1 cellular context compared by ENCODE assay signal in the genomic region with DNA sequence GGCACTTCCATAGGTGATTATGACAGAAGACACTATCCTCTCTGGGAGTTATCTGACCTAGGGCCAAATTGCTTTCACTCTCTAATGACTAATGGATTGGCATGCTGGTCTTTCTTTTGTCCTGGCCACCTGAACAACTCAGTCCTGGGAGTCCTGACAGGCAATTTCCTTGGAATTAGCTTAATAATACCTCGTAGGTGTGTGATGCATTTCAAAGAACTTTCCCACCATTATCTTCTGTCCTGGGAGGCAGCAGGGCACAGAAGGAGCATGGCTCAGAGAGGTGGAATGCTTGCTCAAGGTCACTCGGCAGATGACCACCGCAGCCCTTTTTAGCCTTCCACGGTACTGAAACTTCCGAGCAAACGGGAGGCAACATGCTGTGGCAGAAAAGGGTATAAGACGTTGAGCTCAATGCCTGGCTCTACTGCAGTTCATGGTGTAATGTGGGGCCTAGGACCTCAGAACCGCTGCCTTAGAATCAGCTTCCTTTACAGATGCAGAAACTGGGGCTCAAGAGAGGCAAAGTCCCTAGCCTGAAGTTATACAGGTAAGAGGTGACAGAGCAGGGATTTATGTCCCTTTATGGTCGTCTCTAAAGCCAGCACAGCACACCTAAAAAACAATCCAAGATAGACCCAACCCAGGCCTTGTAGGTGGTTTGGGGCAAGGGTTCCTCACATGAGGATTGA.
TF ChIP-seq lines count a peak whose summit lies in the region.

No MANE protein-coding gene starts in this region.

TF ChIP-seq in HEK293, 187 proteins besides CTCF, POLR2A, EP300 and RAD21 (continued from another document):
- TF ChIP-seq, protein P1, sequence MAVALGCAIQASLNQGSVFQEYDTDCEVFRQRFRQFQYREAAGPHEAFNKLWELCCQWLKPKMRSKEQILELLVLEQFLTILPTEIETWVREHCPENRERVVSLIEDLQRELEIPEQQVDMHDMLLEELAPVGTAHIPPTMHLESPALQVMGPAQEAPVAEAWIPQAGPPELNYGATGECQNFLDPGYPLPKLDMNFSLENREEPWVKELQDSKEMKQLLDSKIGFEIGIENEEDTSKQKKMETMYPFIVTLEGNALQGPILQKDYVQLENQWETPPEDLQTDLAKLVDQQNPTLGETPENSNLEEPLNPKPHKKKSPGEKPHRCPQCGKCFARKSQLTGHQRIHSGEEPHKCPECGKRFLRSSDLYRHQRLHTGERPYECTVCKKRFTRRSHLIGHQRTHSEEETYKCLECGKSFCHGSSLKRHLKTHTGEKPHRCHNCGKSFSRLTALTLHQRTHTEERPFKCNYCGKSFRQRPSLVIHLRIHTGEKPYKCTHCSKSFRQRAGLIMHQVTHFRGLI (tag by site-specific recombination; IDR thresholded peaks at IDR 0.05), result no peak
- TF ChIP-seq ZNF707 (tag by site-specific recombination; IDR thresholded peaks at IDR 0.05), result no peak
- TF ChIP-seq, protein P2, sequence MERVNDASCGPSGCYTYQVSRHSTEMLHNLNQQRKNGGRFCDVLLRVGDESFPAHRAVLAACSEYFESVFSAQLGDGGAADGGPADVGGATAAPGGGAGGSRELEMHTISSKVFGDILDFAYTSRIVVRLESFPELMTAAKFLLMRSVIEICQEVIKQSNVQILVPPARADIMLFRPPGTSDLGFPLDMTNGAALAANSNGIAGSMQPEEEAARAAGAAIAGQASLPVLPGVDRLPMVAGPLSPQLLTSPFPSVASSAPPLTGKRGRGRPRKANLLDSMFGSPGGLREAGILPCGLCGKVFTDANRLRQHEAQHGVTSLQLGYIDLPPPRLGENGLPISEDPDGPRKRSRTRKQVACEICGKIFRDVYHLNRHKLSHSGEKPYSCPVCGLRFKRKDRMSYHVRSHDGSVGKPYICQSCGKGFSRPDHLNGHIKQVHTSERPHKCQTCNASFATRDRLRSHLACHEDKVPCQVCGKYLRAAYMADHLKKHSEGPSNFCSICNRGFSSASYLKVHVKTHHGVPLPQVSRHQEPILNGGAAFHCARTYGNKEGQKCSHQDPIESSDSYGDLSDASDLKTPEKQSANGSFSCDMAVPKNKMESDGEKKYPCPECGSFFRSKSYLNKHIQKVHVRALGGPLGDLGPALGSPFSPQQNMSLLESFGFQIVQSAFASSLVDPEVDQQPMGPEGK (tag by site-specific recombination; IDR thresholded peaks at IDR 0.05), result no peak
- TF ChIP-seq, protein P3, sequence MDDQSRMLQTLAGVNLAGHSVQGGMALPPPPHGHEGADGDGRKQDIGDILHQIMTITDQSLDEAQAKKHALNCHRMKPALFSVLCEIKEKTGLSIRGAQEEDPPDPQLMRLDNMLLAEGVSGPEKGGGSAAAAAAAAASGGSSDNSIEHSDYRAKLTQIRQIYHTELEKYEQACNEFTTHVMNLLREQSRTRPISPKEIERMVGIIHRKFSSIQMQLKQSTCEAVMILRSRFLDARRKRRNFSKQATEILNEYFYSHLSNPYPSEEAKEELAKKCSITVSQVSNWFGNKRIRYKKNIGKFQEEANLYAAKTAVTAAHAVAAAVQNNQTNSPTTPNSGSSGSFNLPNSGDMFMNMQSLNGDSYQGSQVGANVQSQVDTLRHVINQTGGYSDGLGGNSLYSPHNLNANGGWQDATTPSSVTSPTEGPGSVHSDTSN (CRISPR knock-in tag; IDR thresholded peaks at IDR 0.05), result no peak
- no peak for TF ChIP-seq ZNF266 (tag by site-specific recombination; IDR thresholded peaks at IDR 0.05; ENCODE audit: low read depth)
- TF ChIP-seq ZNF24 (tag by site-specific recombination; IDR thresholded peaks at IDR 0.05), result no peak
- no peak for TF ChIP-seq ZNF121 (tag by site-specific recombination; IDR thresholded peaks at IDR 0.05)
- TF ChIP-seq, protein P4, sequence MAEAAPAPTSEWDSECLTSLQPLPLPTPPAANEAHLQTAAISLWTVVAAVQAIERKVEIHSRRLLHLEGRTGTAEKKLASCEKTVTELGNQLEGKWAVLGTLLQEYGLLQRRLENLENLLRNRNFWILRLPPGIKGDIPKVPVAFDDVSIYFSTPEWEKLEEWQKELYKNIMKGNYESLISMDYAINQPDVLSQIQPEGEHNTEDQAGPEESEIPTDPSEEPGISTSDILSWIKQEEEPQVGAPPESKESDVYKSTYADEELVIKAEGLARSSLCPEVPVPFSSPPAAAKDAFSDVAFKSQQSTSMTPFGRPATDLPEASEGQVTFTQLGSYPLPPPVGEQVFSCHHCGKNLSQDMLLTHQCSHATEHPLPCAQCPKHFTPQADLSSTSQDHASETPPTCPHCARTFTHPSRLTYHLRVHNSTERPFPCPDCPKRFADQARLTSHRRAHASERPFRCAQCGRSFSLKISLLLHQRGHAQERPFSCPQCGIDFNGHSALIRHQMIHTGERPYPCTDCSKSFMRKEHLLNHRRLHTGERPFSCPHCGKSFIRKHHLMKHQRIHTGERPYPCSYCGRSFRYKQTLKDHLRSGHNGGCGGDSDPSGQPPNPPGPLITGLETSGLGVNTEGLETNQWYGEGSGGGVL (tag by site-specific recombination; IDR thresholded peaks at IDR 0.05), result no peak
- TF ChIP-seq OSR2 (tag by site-specific recombination; IDR thresholded peaks at IDR 0.05), result no peak
- TF ChIP-seq SP2 (tag by site-specific recombination; IDR thresholded peaks at IDR 0.05), result no peak
- TF ChIP-seq ZNF354C (tag by site-specific recombination; IDR thresholded peaks at IDR 0.05; ENCODE audit: borderline replicate concordance, low read depth), result no peak
